In the genomic region with DNA sequence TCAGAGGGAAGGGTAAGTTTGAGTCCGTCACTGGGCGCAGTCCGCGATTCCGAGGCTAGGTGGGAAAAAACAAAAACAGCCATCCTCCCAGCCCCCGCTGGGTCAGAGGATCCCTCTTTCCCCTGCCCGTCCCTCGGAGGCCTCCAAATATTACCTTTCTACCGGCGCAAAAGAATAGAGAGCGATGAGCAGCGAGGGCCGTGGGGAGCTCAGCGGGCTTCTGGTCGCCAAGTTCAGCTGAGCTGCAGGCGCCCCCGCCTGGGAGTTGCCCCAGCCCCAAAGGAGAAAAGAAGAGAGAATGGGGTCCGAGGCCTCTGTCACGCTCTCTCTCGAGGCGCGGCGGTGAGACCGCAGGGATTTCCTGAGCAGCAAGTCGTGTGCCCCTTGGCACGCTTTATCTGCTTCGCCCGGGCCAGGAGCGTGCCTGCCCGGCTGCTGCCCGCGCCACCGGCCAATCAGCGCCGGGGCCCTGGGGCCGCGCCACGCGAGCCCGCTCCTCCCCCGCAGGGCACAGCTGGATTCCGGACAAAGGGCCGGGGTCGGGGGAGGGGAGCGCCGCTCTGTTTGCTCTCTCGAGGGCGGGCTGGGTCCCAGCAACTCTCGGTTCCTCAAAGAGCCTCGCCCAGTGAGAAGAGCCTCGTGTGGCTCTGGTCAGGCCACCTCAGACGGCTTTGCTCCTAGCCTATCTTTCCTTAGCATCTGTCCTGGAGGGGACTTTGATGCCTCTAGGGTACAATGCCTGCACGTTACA, we compare ENCODE assay signal across 8 cellular contexts. TPM values are rescaled to one million over a fixed set of nuclear protein-coding genes. Genes with fewer than 3 reads are reported as not detected.
DNase-seq lines count a peak whose midpoint lies in the region; ATAC-seq, FAIRE-seq and TF ChIP-seq lines count a peak whose summit lies in the region.

A gene with protein sequence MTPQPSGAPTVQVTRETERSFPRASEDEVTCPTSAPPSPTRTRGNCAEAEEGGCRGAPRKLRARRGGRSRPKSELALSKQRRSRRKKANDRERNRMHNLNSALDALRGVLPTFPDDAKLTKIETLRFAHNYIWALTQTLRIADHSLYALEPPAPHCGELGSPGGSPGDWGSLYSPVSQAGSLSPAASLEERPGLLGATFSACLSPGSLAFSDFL (minus strand): TSS at position 367 of the 751 bp plus-strand sequence. CDS start 379 bp downstream, outside the sequence.

- H3K27ac ChIP-seq in OCI-LY3 (ENCODE audit: low read length) (no peak within 1 kb of the TSS), hepatocyte (no peak within 1 kb of the TSS)

- H3K27me3 ChIP-seq in OCI-LY3 (ENCODE audit: low read depth, low read length), result no peaks in the 10 kb centered on the region
- peaks cover 95% of the 10 kb centered on the region for H3K27me3 ChIP-seq in hepatocyte

- H3K36me3 ChIP-seq in OCI-LY3 (replicated peaks; ENCODE audit: low read depth, low read length) (no peaks in the 10 kb centered on the region), hepatocyte (replicated peaks; ENCODE audit: insufficient read depth, low read depth) (no peaks in the 10 kb centered on the region)

- DNase-seq in 8988T (peak; percentile 32), hepatocyte (ENCODE audit: low spot score) (no peak), type B pancreatic cell (ENCODE audit: extremely low spot score, unreplicated experiment) (no peak), superior temporal gyrus (ENCODE audit: extremely low spot score) (no peak), D721Med (ENCODE audit: insufficient read length, low spot score) (no peak)

- H3K27ac Mint-ChIP-seq in type B pancreatic cell, result no peak within 1 kb of the TSS

- H3K9me3 Mint-ChIP-seq in type B pancreatic cell, result no peaks in the 10 kb centered on the region

- ATAC-seq in GM19025 (IDR thresholded peaks at IDR 0.05; ENCODE audit: low read depth, unreplicated experiment), result peak; percentile 64
- no peak for ATAC-seq in HG03571 (IDR thresholded peaks at IDR 0.05; ENCODE audit: unreplicated experiment)

- peak within 1 kb of the TSS; percentile 33 for H3K4me2 ChIP-seq in OCI-LY3 (ENCODE audit: low read length)
- H3K4me2 ChIP-seq in hepatocyte, result peak within 1 kb of the TSS; percentile 73

- peak within 1 kb of the TSS; percentile 70 for H3K4me3 Mint-ChIP-seq in type B pancreatic cell

- H3K9me3 ChIP-seq in OCI-LY3 (ENCODE audit: insufficient read depth, low read length), result no peaks in the 10 kb centered on the region
- no peaks in the 10 kb centered on the region for H3K9me3 ChIP-seq in hepatocyte (ENCODE audit: low read depth)

- WGBS in hepatocyte (ENCODE audit: low lambda C conversion rate, missing lambda C conversion rate), result under 1% methylated on average over 47 of the region's 53 CpGs

- TF ChIP-seq CTCF in OCI-LY3 (IDR thresholded peaks at IDR 0.05; ENCODE audit: low read depth, low read length), result no peak
- TF ChIP-seq CTCF in hepatocyte (IDR thresholded peaks at IDR 0.05; ENCODE audit: poor library complexity), result no peak
- no peak for TF ChIP-seq CTCF in type B pancreatic cell (conservative IDR thresholded peaks at IDR 0.05)
- no peak for TF ChIP-seq CTCF in D721Med (IDR thresholded peaks at IDR 0.05; ENCODE audit: insufficient read depth, missing control alignments)

- no peak for FAIRE-seq in D721Med (lab: Jason Lieb, UNC)

- H3K27me3 Mint-ChIP-seq in type B pancreatic cell, result peaks cover 95% of the 10 kb centered on the region

- H4K20me1 ChIP-seq in OCI-LY3 (ENCODE audit: insufficient read depth, low read length) (no peaks in the 10 kb centered on the region), hepatocyte (ENCODE audit: insufficient read depth, poor library complexity, severe bottlenecking) (no peaks in the 10 kb centered on the region)

- H3K9ac ChIP-seq in OCI-LY3 (ENCODE audit: low read length), result no peak within 1 kb of the TSS

- H3K4me3 ChIP-seq in OCI-LY3 (ENCODE audit: low read length) (peak within 1 kb of the TSS; percentile 24; the same call in 1 of the 2 replicates), hepatocyte (no peak within 1 kb of the TSS)

- H2AFZ ChIP-seq in OCI-LY3 (ENCODE audit: low read depth, low read length) (0 out of 2 replicates have a peak within 1 kb of the TSS, but pooled peaks have one; percentile 3), hepatocyte (no peak within 1 kb of the TSS)

- H3K4me1 ChIP-seq in OCI-LY3 (ENCODE audit: low read length) (peaks cover 10% of the 10 kb centered on the region), hepatocyte (ENCODE audit: insufficient read depth) (no peaks in the 10 kb centered on the region)

- H3K36me3 Mint-ChIP-seq in type B pancreatic cell, result no peaks in the 10 kb centered on the region

- H3K79me2 ChIP-seq in OCI-LY3 (ENCODE audit: low read length), result no peaks in the 10 kb centered on the region
- H3K79me2 ChIP-seq in hepatocyte, result no peaks in the 10 kb centered on the region

- peaks cover 5% of the 10 kb centered on the region for H3K4me1 Mint-ChIP-seq in type B pancreatic cell (ENCODE audit: unreplicated experiment)

- no peaks in the 10 kb centered on the region for H3K9me2 ChIP-seq in hepatocyte (replicated peaks; ENCODE audit: insufficient read depth)

RNA-seq across cellular contexts. Expression of the gene that starts here (rescaled TPM):
- not detected in 2 replicates for total RNA-seq in hepatocyte
- 0.87 and 1.2 TPM in 2 replicates for polyA plus RNA-seq in hepatocyte
- total RNA-seq in type B pancreatic cell (ENCODE audit: low replicate concordance), result 0.51 and 0.93 TPM in 2 replicates
